ENCODE assay signal across 28 cellular contexts in genomic region chr3:77053769-77054168, GRCh38. TPM values are rescaled to one million over a fixed set of nuclear protein-coding genes. Genes with fewer than 3 reads are reported as not detected.
DNase-seq lines count a peak whose midpoint lies in the region; ATAC-seq and TF ChIP-seq lines count a peak whose summit lies in the region.
"Had no signal": no experiment of that assay in that cellular context is flagged by ENCODE, and none has a peak within 500 bp of the region (broad histone marks: within the 10 kb centered on the region; RNA-seq: fewer than 3 reads in every experiment).

No MANE protein-coding gene starts in this region.

- peak; percentile 40 for DNase-seq in G401 (ENCODE audit: low spot score)
- peak; percentile 95 for DNase-seq in SK-MEL-5 (ENCODE audit: low read depth, low spot score)
- DNase-seq in epithelial cell of esophagus (ENCODE audit: low read depth): peak; percentile 10
- DNase-seq in mesothelial cell of epicardium (ENCODE audit: low spot score in 2 of 2, unreplicated experiment in 2 of 2): no peak
- DNase-seq: activated CD4-positive, alpha-beta T cell treated with anti-CD3 and anti-CD28 coated beads, Interleukin-2, amount 10 ng/mL, durations not matched to agents 7 days and 5 days; activated naive CD4-positive, alpha-beta T cell treated with Interleukin-2 at 50 U/mL for 16 hours; activated T-cell treated with anti-CD3 and anti-CD28 coated beads, Interleukin-2, amount 50 U/mL, for 48 hours; DND-41; kidney glomerular epithelial cell; naive B cell; NCI-H2107; NCI-H524; occipital lobe; retina; spleen; stimulated activated CD4-positive, alpha-beta T cell treated with anti-CD3 and anti-CD28 coated beads, Interleukin-2, amount 100 ng/mL, for 48 hours; WERI-Rb-1 had no signal

- H3K4me3 ChIP-seq in epithelial cell of esophagus (ENCODE audit: low read length): no peak overlapping the region
- H3K4me3 ChIP-seq: BLaER1 treated with 17β-estradiol and CSF1 and Interleukin-3, amounts not matched to agents 10 nM and 100 nM; cardiac muscle cell; HAP-1; spleen had no signal

- H3K27ac Mint-ChIP-seq in mesothelial cell of epicardium: peak overlapping the region; percentile 33
- H3K27ac Mint-ChIP-seq: activated CD4-positive, alpha-beta T cell treated with anti-CD3 and anti-CD28 coated beads, Interleukin-2, amount 10 ng/mL, durations not matched to agents 7 days and 5 days; dendritic cell treated with granulocyte-macrophage colony-stimulating factor and Interleukin-4, amounts not matched to agents 40 ng/mL and 50 ng/mL, for 4 days; memory B cell; naive B cell; stimulated activated effector memory CD8-positive, alpha-beta T cell treated with anti-CD3 and anti-CD28 coated beads, Interleukin-12 subunit alpha, Interleukin-12 subunit beta, amount 100 ng/mL, for 72 hours; T-helper 2 cell treated with Interferon-gamma antibody and Interleukin-4, amounts not matched to agents 5 μg/mL and 100 μg/mL, for 36 hours had no signal

- ATAC-seq in HG02763 (IDR thresholded peaks at IDR 0.05; ENCODE audit: unreplicated experiment) (no peak), GM19328 (IDR thresholded peaks at IDR 0.05; ENCODE audit: unreplicated experiment) (no peak), HG03025 (IDR thresholded peaks at IDR 0.05; ENCODE audit: low FRiP score, unreplicated experiment) (no peak)
- ATAC-seq: stimulated activated effector memory CD8-positive, alpha-beta T cell treated with anti-CD3 and anti-CD28 coated beads, Interleukin-12 subunit alpha, Interleukin-12 subunit beta, amount 100 ng/mL, for 72 hours had no signal

- H3K4me3 Mint-ChIP-seq in mesothelial cell of epicardium: no peak overlapping the region
- H3K4me3 Mint-ChIP-seq: activated CD4-positive, alpha-beta T cell treated with anti-CD3 and anti-CD28 coated beads, Interleukin-2, amount 10 ng/mL, durations not matched to agents 7 days and 5 days; dendritic cell treated with granulocyte-macrophage colony-stimulating factor and Interleukin-4, amounts not matched to agents 40 ng/mL and 50 ng/mL, for 4 days; memory B cell; naive B cell; stimulated activated effector memory CD8-positive, alpha-beta T cell treated with anti-CD3 and anti-CD28 coated beads, Interleukin-12 subunit alpha, Interleukin-12 subunit beta, amount 100 ng/mL, for 72 hours; T-helper 2 cell treated with Interferon-gamma antibody and Interleukin-4, amounts not matched to agents 5 μg/mL and 100 μg/mL, for 36 hours had no signal

- peaks cover 21% of the 10 kb centered on the region for H3K4me1 Mint-ChIP-seq in mesothelial cell of epicardium
- H3K4me1 Mint-ChIP-seq: activated CD4-positive, alpha-beta T cell treated with anti-CD3 and anti-CD28 coated beads, Interleukin-2, amount 10 ng/mL, durations not matched to agents 7 days and 5 days; memory B cell; naive B cell; stimulated activated effector memory CD8-positive, alpha-beta T cell treated with anti-CD3 and anti-CD28 coated beads, Interleukin-12 subunit alpha, Interleukin-12 subunit beta, amount 100 ng/mL, for 72 hours had no signal

- TF ChIP-seq CTCF in epithelial cell of esophagus (IDR thresholded peaks at IDR 0.05; ENCODE audit: insufficient read depth, low read depth, low read length, missing control alignments): no peak
- no peak for TF ChIP-seq CTCF in mesothelial cell of epicardium (IDR thresholded peaks at IDR 0.05; ENCODE audit: unreplicated experiment)

- no peaks in the 10 kb centered on the region for H3K36me3 Mint-ChIP-seq in mesothelial cell of epicardium
- H3K36me3 Mint-ChIP-seq: memory B cell; naive B cell; stimulated activated effector memory CD8-positive, alpha-beta T cell treated with anti-CD3 and anti-CD28 coated beads, Interleukin-12 subunit alpha, Interleukin-12 subunit beta, amount 100 ng/mL, for 72 hours had no signal

- in situ Hi-C loops in G401 (cut with HindIII; ENCODE audit: low sequenced_read_pairs) (no loop called here), SK-MEL-5 (cut with HindIII; ENCODE audit: low pct_unique_long_range_greater_than_20kb, low sequenced_read_pairs) (no loop called here)

- H3K27me3 Mint-ChIP-seq in mesothelial cell of epicardium (ENCODE audit: low read depth): no peaks in the 10 kb centered on the region
- H3K27me3 Mint-ChIP-seq: activated CD4-positive, alpha-beta T cell treated with anti-CD3 and anti-CD28 coated beads, Interleukin-2, amount 10 ng/mL, durations not matched to agents 7 days and 5 days; dendritic cell treated with granulocyte-macrophage colony-stimulating factor and Interleukin-4, amounts not matched to agents 40 ng/mL and 50 ng/mL, for 4 days; memory B cell; naive B cell had no signal

- H3K9me3 Mint-ChIP-seq in mesothelial cell of epicardium: no peaks in the 10 kb centered on the region
- H3K9me3 Mint-ChIP-seq: dendritic cell treated with granulocyte-macrophage colony-stimulating factor and Interleukin-4, amounts not matched to agents 40 ng/mL and 50 ng/mL, for 4 days had no signal

RNA-seq across cellular contexts. Expression of gene ROBO2, which starts 13.9 kb away (rescaled TPM):
- total RNA-seq in G401 (2014; rRNA removed; shearing (Covaris generic)): not detected in 2 replicates
- 32.3 and 42.2 TPM in 2 replicates for total RNA-seq in SK-MEL-5 (2014; rRNA removed; shearing (Covaris generic))
- 14.9 and 18.0 TPM in 2 replicates for polyA plus RNA-seq in SK-MEL-5 (2015; cell fraction: cytosol; rRNA removed)
- polyA plus RNA-seq in SK-MEL-5 (2015; cell fraction: nucleus; rRNA removed): 10.4 and 15.3 TPM in 2 replicates
- total RNA-seq in mesothelial cell of epicardium: 82.3 to 90.3 TPM (median 82.4 TPM) in 3 replicates
- total RNA-seq: activated CD4-positive, alpha-beta T cell treated with anti-CD3 and anti-CD28 coated beads, Interleukin-2, amount 10 ng/mL, durations not matched to agents 7 days and 5 days; M059J had no signal

Comparison
In these comparisons a context has a peak if more than half of its experiments do, and no peak if none do; other contexts are left out.
1. DNase-seq: peak in G401 (single experiment), SK-MEL-5 (single experiment) and epithelial cell of esophagus (single experiment); none in mesothelial cell of epicardium (0 of 2).
2. RNA of gene ROBO2, which starts 13.9 kb away (total RNA-seq): 82.3 to 90.3 TPM in mesothelial cell of epicardium and 32.3 to 42.2 TPM in SK-MEL-5; not detected in G401; every median in the first group is over 10 times any median in the second.